Comparison of ENCODE assay signal across 8 cellular contexts in the genomic region with DNA sequence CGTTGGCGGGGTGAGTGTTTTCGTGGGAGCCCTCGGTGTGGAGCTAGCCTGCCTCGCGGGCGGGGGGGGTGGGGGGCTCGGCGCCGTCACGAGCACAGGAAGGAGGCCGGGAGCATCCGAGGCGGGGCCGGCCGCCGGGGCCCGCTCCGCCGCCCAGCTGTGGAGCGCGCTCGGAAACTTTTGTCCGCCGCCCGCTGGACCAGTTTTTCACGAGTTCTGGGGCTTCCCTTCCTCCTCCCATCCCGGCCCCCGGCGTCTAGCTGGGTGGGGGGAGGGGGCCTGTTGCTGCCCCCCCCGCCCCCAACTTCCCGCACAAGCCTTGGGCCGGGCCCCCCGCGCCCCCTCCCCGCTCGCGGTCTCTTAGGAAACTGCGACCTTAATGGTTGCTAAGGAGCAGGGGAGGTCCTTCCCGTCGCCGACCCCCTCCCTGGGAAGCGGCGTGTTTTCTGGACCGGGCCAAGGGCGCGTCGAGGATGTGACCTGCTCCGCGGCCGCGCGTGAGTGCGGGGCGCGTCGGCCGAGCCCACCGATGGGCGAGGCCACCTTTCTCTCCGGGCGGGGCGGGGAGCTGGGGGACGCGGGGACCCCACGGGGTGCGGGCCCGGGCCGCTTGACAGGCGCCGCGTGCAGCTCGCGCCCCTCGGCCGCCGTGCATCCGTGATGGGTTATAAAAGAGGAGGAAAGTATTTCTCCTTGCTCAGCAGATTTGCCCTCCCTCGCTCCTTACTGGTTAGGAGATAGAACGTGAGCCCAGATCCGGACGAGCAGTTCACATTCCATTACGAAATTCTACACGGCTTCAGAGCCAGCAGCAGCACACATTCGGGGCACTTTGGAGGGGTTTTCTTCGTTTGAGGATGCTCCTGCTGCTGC. TPM values are rescaled to one million over a fixed set of nuclear protein-coding genes. Genes with fewer than 3 reads are reported as not detected.
DNase-seq lines count a peak whose midpoint lies in the region; ATAC-seq and TF ChIP-seq lines count a peak whose summit lies in the region.

No MANE protein-coding gene starts in this region.

- no peaks in the 10 kb centered on the region for H3K9me3 ChIP-seq in BE2C
- H3K9me3 ChIP-seq in HCT116 (ENCODE audit: control insufficient read depth in 1 of 2, insufficient read depth in 1 of 2, low read depth in 1 of 2, low read length in 2 of 2), result no peaks in the 10 kb centered on the region
- no peaks in the 10 kb centered on the region for H3K9me3 ChIP-seq in neuronal stem cell (replicated peaks in 1 of 2; ENCODE audit: control insufficient read depth in 2 of 2, insufficient read depth in 1 of 2, low read depth in 1 of 2, low read length in 2 of 2)

- H3K36me3 ChIP-seq in BE2C (no peaks in the 10 kb centered on the region), HCT116 (ENCODE audit: control insufficient read depth in 1 of 2, insufficient read depth in 2 of 2, low read length in 2 of 2) (no peaks in the 10 kb centered on the region), neuronal stem cell (replicated peaks in 1 of 2; ENCODE audit: control insufficient read depth in 2 of 2, insufficient read depth in 2 of 2, low read length in 2 of 2) (no peaks in the 10 kb centered on the region)

- ATAC-seq in HCT116 (peak; percentile 29), foreskin keratinocyte (peak; percentile 21), GM19467 (IDR thresholded peaks at IDR 0.05; ENCODE audit: unreplicated experiment) (no peak)

- peaks cover 59% of the 10 kb centered on the region for H3K79me2 ChIP-seq in HCT116 (ENCODE audit: insufficient read depth, low read length)

- no peak overlapping the region for H4K8ac ChIP-seq in neuronal stem cell (ENCODE audit: low read depth, low read length)

- peaks cover 7% of the 10 kb centered on the region for H3K79me1 ChIP-seq in neuronal stem cell (ENCODE audit: low read depth, low read length)

- no peak for TF ChIP-seq RAD21 in HCT116 (IDR thresholded peaks at IDR 0.05; ENCODE audit: low read depth)

- CTCF ChIA-PET in HCT116 (lab: Charles Lee), result no interaction called here

- no peak overlapping the region for H4K91ac ChIP-seq in neuronal stem cell (ENCODE audit: low read depth, low read length, poor library complexity)

- peaks cover 42% of the 10 kb centered on the region for H3K27me3 ChIP-seq in BE2C
- H3K27me3 ChIP-seq in HCT116 (ENCODE audit: insufficient read depth, low read length), result no peaks in the 10 kb centered on the region
- no peaks in the 10 kb centered on the region for H3K27me3 ChIP-seq in foreskin keratinocyte
- H3K27me3 ChIP-seq in neuronal stem cell (ENCODE audit: control insufficient read depth in 3 of 3, insufficient read depth in 3 of 3, low read depth in 1 of 3, low read length in 3 of 3), result peaks cover 0 to 27% (median 0%) of the 10 kb centered on the region in 3 experiments

- H3K23ac ChIP-seq in neuronal stem cell (ENCODE audit: low read depth, low read length, poor library complexity), result peak overlapping the region; percentile 89

- no peak overlapping the region for H2AFZ ChIP-seq in HCT116 (ENCODE audit: low read depth, low read length, poor library complexity, severe bottlenecking)
- H2AFZ ChIP-seq in neuronal stem cell (ENCODE audit: low read length), result peak overlapping the region; percentile 98

- H3K27ac ChIP-seq in HCT116 (ENCODE audit: low read depth, low read length) (peak overlapping the region; percentile 92), foreskin keratinocyte (peak overlapping the region; percentile 96), neuronal stem cell (replicated peaks; ENCODE audit: low read length) (no peak overlapping the region)

- H3K4me2 ChIP-seq in HCT116 (ENCODE audit: low read length), result peak overlapping the region; percentile 94
- H3K4me2 ChIP-seq in neuronal stem cell (ENCODE audit: insufficient read depth, low read length, poor library complexity, severe bottlenecking), result peak overlapping the region; percentile 90

- no peak overlapping the region for H2BK12ac ChIP-seq in neuronal stem cell (ENCODE audit: low read length)

- no peaks in the 10 kb centered on the region for H4K20me1 ChIP-seq in HCT116 (ENCODE audit: insufficient read depth)

- H2BK5ac ChIP-seq in neuronal stem cell (ENCODE audit: low read length), result no peak overlapping the region

- peak overlapping the region; percentile 77 for H3K4me3 ChIP-seq in BE2C (ENCODE audit: low read depth, low read length)
- H3K4me3 ChIP-seq in HCT116 (replicated peaks in 1 of 2; ENCODE audit: low read depth in 1 of 2, low read length in 2 of 2), result peak overlapping the region; percentile 90 to 95
- peak overlapping the region; percentile 99 to 100 for H3K4me3 ChIP-seq in neuronal stem cell (ENCODE audit: low read length in 2 of 2)

- RAD21 ChIA-PET in HCT116 (lab: Charles Lee; ENCODE audit: low non-redundant PET in 1 of 2, low total read pairs in 2 of 2, uncharacterized antibody in 2 of 2, unreplicated experiment in 2 of 2), result interaction anchor here in 1 of 2 experiments (0.6 kb wide), 1 partner anchor 11 kb away, joined by 3 read pairs; no protein-coding TSS in a partner anchor

- H2BK120ac ChIP-seq in neuronal stem cell (ENCODE audit: low read depth, low read length), result peak overlapping the region; percentile 95

- peak; percentile 18 for DNase-seq in BE2C
- DNase-seq in HCT116 (ENCODE audit: low read depth, low spot score), result no peak
- DNase-seq in activated gamma-delta T cell treated with anti-CD3 and anti-CD28 coated beads, Interleukin-2, amount 50 U/mL, for 16 hours (ENCODE audit: low read depth), result peak; percentile 7
- peak in 1 of 2 donors; percentile 57 for DNase-seq in foreskin keratinocyte
- DNase-seq in neuronal stem cell (ENCODE audit: low spot score), result no peak
- no peak for DNase-seq in NCI-H1436 (lab: John Stamatoyannopoulos, UW)

- no peak overlapping the region for H2AK5ac ChIP-seq in neuronal stem cell (ENCODE audit: low read depth, low read length)

- POLR2A ChIA-PET in HCT116 (lab: Charles Lee), result no interaction called here

- H3K14ac ChIP-seq in neuronal stem cell (ENCODE audit: low read length), result no peak overlapping the region

- H3K4me1 ChIP-seq in BE2C, result peaks cover 3% of the 10 kb centered on the region; the same call in 1 of the 2 replicates
- peaks cover 19 to 44% of the 10 kb centered on the region in 2 experiments for H3K4me1 ChIP-seq in HCT116 (ENCODE audit: control insufficient read depth in 1 of 2, insufficient read depth in 2 of 2, low read length in 2 of 2)
- peaks cover 40% of the 10 kb centered on the region for H3K4me1 ChIP-seq in foreskin keratinocyte
- peaks cover 9 to 29% of the 10 kb centered on the region in 2 donors for H3K4me1 ChIP-seq in neuronal stem cell (ENCODE audit: control insufficient read depth in 2 of 2, insufficient read depth in 1 of 2, low read depth in 1 of 2, low read length in 2 of 2)

- intact Hi-C loops in HCT116 (cut with micrococcal nuclease), result loop anchor here (5.0 to 10.0 kb wide), 4 partner anchors 47 to 432 kb away; no protein-coding TSS in a partner anchor

- H3K9me2 ChIP-seq in HCT116 (ENCODE audit: insufficient read depth), result no peaks in the 10 kb centered on the region

- H3K9ac ChIP-seq in HCT116 (ENCODE audit: low read length) (peak overlapping the region; percentile 86), neuronal stem cell (ENCODE audit: low read depth, low read length, poor library complexity) (peak overlapping the region; percentile 75)

- no peak overlapping the region for H3K4ac ChIP-seq in neuronal stem cell (ENCODE audit: low read length)

- TF ChIP-seq POLR2A in HCT116 (IDR thresholded peaks at IDR 0.05; ENCODE audit: borderline replicate concordance, extremely low read depth, insufficient read depth, insufficient read length), result no peak

- H2BK15ac ChIP-seq in neuronal stem cell (ENCODE audit: low read length), result peak overlapping the region; percentile 65

- BruUV-seq in HCT116 (replicated peaks; lab: Mats Ljungman, UMichigan), result no TSS peak

- no peak for TF ChIP-seq CTCF in BE2C (IDR thresholded peaks at IDR 0.05; ENCODE audit: low read depth, low read length)
- no peak for TF ChIP-seq CTCF in HCT116 (IDR thresholded peaks at IDR 0.05 in 2 of 3, conservative IDR thresholded peaks at IDR 0.05 in 1 of 3; ENCODE audit: borderline replicate concordance in 1 of 3, insufficient read depth in 1 of 3, low read depth in 2 of 3, low read length in 2 of 3)
- no peak for TF ChIP-seq CTCF in foreskin keratinocyte (conservative IDR thresholded peaks at IDR 0.05)

- H3K18ac ChIP-seq in neuronal stem cell (ENCODE audit: low read length), result peak overlapping the region; percentile 100

- WGBS in neuronal stem cell (ENCODE audit: extremely low coverage in 2 of 2, insufficient read length in 2 of 2, insufficient replicate concordance in 1 of 2), 2 donors, result no CpG with 5 or more reads among the region's 86 CpGs

TF ChIP-seq in HCT116, 20 proteins besides CTCF, POLR2A, EP300 and RAD21 (continues in another document):
- TF ChIP-seq ELF1 (IDR thresholded peaks at IDR 0.05; ENCODE audit: borderline replicate concordance, low read depth) (no peak), TCF7L2 (IDR thresholded peaks at IDR 0.05; ENCODE audit: borderline replicate concordance, extremely low read depth, insufficient read depth, insufficient read length) (no peak), SIN3A (IDR thresholded peaks at IDR 0.05; ENCODE audit: low read depth) (no peak), MAX (IDR thresholded peaks at IDR 0.05) (no peak), YY1 (IDR thresholded peaks at IDR 0.05; ENCODE audit: extremely low read depth, insufficient replicate concordance, low read depth, low read length) (no peak), SP1 (IDR thresholded peaks at IDR 0.05; ENCODE audit: low read depth) (no peak)

TF ChIP-seq in PFSK-1, 5 proteins besides CTCF, POLR2A, EP300 and RAD21:
- peak; percentile 50; the same call in 1 of the 2 replicates for TF ChIP-seq POLR2AphosphoS5 (IDR thresholded peaks at IDR 0.05; ENCODE audit: low read depth, low read length)
- TF ChIP-seq TAF1 (IDR thresholded peaks at IDR 0.05; ENCODE audit: borderline replicate concordance, insufficient read depth, low read length), result 0 out of 2 replicates have a peak, but pooled peaks have one; percentile 31
- no peak for TF ChIP-seq SIN3A (IDR thresholded peaks at IDR 0.05; ENCODE audit: borderline replicate concordance, insufficient read depth, low read length)

RNA-seq across cellular contexts. Expression of gene RREB1, which starts 1.4 kb away (rescaled TPM):
- polyA plus RNA-seq in BE2C (2012; ENCODE audit: insufficient read depth, insufficient read length, low read depth), result 5.1 TPM
- total RNA-seq in HCT116 (2021; ENCODE audit: unreplicated experiment), result 47.9 TPM
- 21.4 and 26.4 TPM in 2 replicates for polyA plus RNA-seq in HCT116 (2012)
- polyA plus RNA-seq in PFSK-1 (2012; ENCODE audit: insufficient read length, low read depth), result 20.4 TPM
- 25.4 and 25.8 TPM in 2 replicates for total RNA-seq in foreskin keratinocyte
- polyA plus RNA-seq in foreskin keratinocyte, result 2.9 and 3.2 TPM in 2 replicates
- polyA plus RNA-seq in neuronal stem cell (2013, experiment 1 of 2), result 5.7 TPM
- polyA plus RNA-seq in neuronal stem cell (2013, experiment 2 of 2), result 6.0 TPM

Comparison
In these comparisons a context has a peak if more than half of its experiments do, and no peak if none do; other contexts are left out.
1. DNase-seq: peak in BE2C (single experiment) and activated gamma-delta T cell treated with anti-CD3 and anti-CD28 coated beads, Interleukin-2, amount 50 U/mL, for 16 hours (single experiment); none in HCT116 (single experiment), neuronal stem cell (single experiment) and NCI-H1436 (single experiment).
2. Peak in every context shown above with its lines, with median percentiles within 50 percentile points of each other: H3K4me3 ChIP-seq.